In genomic region chr1:24290933-24291487, GRCh38 we compare ENCODE assay signal across 17 cellular contexts. TPM values are rescaled to one million over a fixed set of nuclear protein-coding genes. Genes with fewer than 3 reads are reported as not detected.
DNase-seq lines count a peak whose midpoint lies in the region; ATAC-seq and TF ChIP-seq lines count a peak whose summit lies in the region.
"Had no signal": no experiment of that assay in that cellular context is flagged by ENCODE, and none has a peak within 500 bp of the region (broad histone marks: within the 10 kb centered on the region; RNA-seq: fewer than 3 reads in every experiment).

No MANE protein-coding gene starts in this region.

- POLR2A ChIA-PET in PC-3 (lab: Charles Lee; ENCODE audit: unreplicated experiment) = interaction anchor here (0.5 kb wide), 1 partner anchor 1359 kb away, joined by 14 read pairs; no protein-coding TSS in a partner anchor

- TF ChIP-seq CTCF in PC-3 (conservative IDR thresholded peaks at IDR 0.05; ENCODE audit: low read depth, low read length) (no peak), epithelial cell of esophagus (IDR thresholded peaks at IDR 0.05; ENCODE audit: insufficient read depth, low read depth, low read length, missing control alignments) (no peak), nephron progenitor cell (IDR thresholded peaks at IDR 0.05) (no peak)

- no peak overlapping the region for H3K4me3 ChIP-seq in BLaER1 treated with 17β-estradiol and CSF1 and Interleukin-3, amounts not matched to agents 10 nM and 100 nM
- H3K4me3 ChIP-seq in PC-3 (ENCODE audit: low read length) = no peak overlapping the region
- H3K4me3 ChIP-seq in epithelial cell of esophagus (ENCODE audit: low read length) = no peak overlapping the region
- H3K4me3 ChIP-seq: PC-9 had no signal

- H3K27ac ChIP-seq in BLaER1 treated with 17β-estradiol and CSF1 and Interleukin-3, amounts not matched to agents 10 nM and 100 nM = peak overlapping the region in 1 of 11 experiments; percentile 48; a peak in 1 of 22 replicates
- H3K27ac ChIP-seq in PC-3 (ENCODE audit: low read length) = peak overlapping the region; percentile 76
- H3K27ac ChIP-seq: PC-9 had no signal

- H3K4me2 ChIP-seq in BLaER1 treated with 17β-estradiol and CSF1 and Interleukin-3, amounts not matched to agents 10 nM and 100 nM = peak overlapping the region; percentile 51 to 85 (median 80); a peak in 21 of 22 replicates
- no peak overlapping the region for H3K4me2 ChIP-seq in PC-3 (ENCODE audit: low read length)
- H3K4me2 ChIP-seq: PC-9 had no signal

- H3K9me3 ChIP-seq in BLaER1 treated with 17β-estradiol and CSF1 and Interleukin-3, amounts not matched to agents 10 nM and 100 nM (replicated peaks in 1 of 11) = no peaks in the 10 kb centered on the region
- H3K9me3 ChIP-seq in PC-3 (ENCODE audit: low read length) = no peaks in the 10 kb centered on the region

- no peaks in the 10 kb centered on the region for H3K9me2 ChIP-seq in PC-3 (replicated peaks; ENCODE audit: low read length)

- H3K36me3 Mint-ChIP-seq in nephron progenitor cell (ENCODE audit: low read depth) = no peaks in the 10 kb centered on the region

- no peak for ATAC-seq in PC-3
- no peak for ATAC-seq in HG03342 (IDR thresholded peaks at IDR 0.05; ENCODE audit: unreplicated experiment)
- no peak for ATAC-seq in GM19463 (IDR thresholded peaks at IDR 0.05; ENCODE audit: unreplicated experiment)

- H4K20me1 ChIP-seq in BLaER1 treated with 17β-estradiol and CSF1 and Interleukin-3, amounts not matched to agents 10 nM and 100 nM = peaks cover 0 to 7% (median 0%) of the 10 kb centered on the region in 11 experiments; a peak in 2 of 22 replicates
- H4K20me1 ChIP-seq in PC-3 (ENCODE audit: low read length) = no peaks in the 10 kb centered on the region

- peaks cover 0 to 50% (median 20%) of the 10 kb centered on the region in 11 experiments; a peak in 16 of 22 replicates for H3K27me3 ChIP-seq in BLaER1 treated with 17β-estradiol and CSF1 and Interleukin-3, amounts not matched to agents 10 nM and 100 nM
- H3K27me3 ChIP-seq in PC-3 (ENCODE audit: low read length) = no peaks in the 10 kb centered on the region

- peaks cover 21 to 68% (median 38%) of the 10 kb centered on the region in 10 experiments for H3K4me1 ChIP-seq in BLaER1 treated with 17β-estradiol and CSF1 and Interleukin-3, amounts not matched to agents 10 nM and 100 nM
- H3K4me1 ChIP-seq in PC-3 (ENCODE audit: insufficient read depth, low read length) = peaks cover 62% of the 10 kb centered on the region

- peaks cover 16% of the 10 kb centered on the region for H3K27me3 Mint-ChIP-seq in nephron progenitor cell (ENCODE audit: low read depth, poor library complexity)

- H3K79me2 ChIP-seq in PC-3 (ENCODE audit: low read length) = no peaks in the 10 kb centered on the region

- H3K9ac ChIP-seq in BLaER1 treated with 17β-estradiol and CSF1 and Interleukin-3, amounts not matched to agents 10 nM and 100 nM = no peak overlapping the region
- H3K9ac ChIP-seq in PC-3 (ENCODE audit: low read length) = no peak overlapping the region; the same call in 1 of the 2 replicates

- H3K4me1 Mint-ChIP-seq in nephron progenitor cell = peaks cover 40% of the 10 kb centered on the region

- intact Hi-C loops in PC-3 (cut with micrococcal nuclease) = loop anchor here (5.0 kb wide), 1 partner anchor 101 kb away; no protein-coding TSS in a partner anchor

- H3K4me3 Mint-ChIP-seq in nephron progenitor cell = no peak overlapping the region

- DNase-seq in PC-3 (no peak), epithelial cell of esophagus (ENCODE audit: low read depth) (peak; percentile 30), nephron progenitor cell (no peak), SIG-M5 treated with dmso at 0.1 percent for 504 hours (lab: John Stamatoyannopoulos, UW; ENCODE audit: unreplicated experiment) (no peak), NCI-H226 (no peak)
- DNase-seq: ACHN, HCEC 1CT, KBM-7, NCI-H187, NCI-H2107, NCI-H2227 treated with DMSO at 0.1 percent for 48 hours, NCI-H524 treated with DMSO at 0.1 percent for 48 hours, PC-9 had no signal

- CTCF ChIA-PET in PC-3 (lab: Charles Lee) = no interaction called here

- H3K36me3 ChIP-seq in BLaER1 treated with 17β-estradiol and CSF1 and Interleukin-3, amounts not matched to agents 10 nM and 100 nM = no peaks in the 10 kb centered on the region
- no peaks in the 10 kb centered on the region for H3K36me3 ChIP-seq in PC-3 (ENCODE audit: low read depth, low read length)

- no peaks in the 10 kb centered on the region for H3K9me3 Mint-ChIP-seq in nephron progenitor cell

- BruUV-seq in PC-3 (replicated peaks; lab: Mats Ljungman, UMichigan) = no TSS peak

- no peak overlapping the region for H2AFZ ChIP-seq in PC-3 (ENCODE audit: low read length)
- H2AFZ ChIP-seq: PC-9 had no signal

- peak overlapping the region; percentile 82 for H3K27ac Mint-ChIP-seq in nephron progenitor cell

- H3F3A ChIP-seq in PC-3 (ENCODE audit: low read length, unreplicated experiment) = peaks cover 12% of the 10 kb centered on the region

RNA-seq across cellular contexts. Expression of gene GRHL3, which starts 28.1 kb away (rescaled TPM):
- total RNA-seq in PC-3 (2014; rRNA removed) = 3.5 and 7.8 TPM in 2 replicates
- total RNA-seq: SK-MEL-5 had no signal
